Comparison of ENCODE assay signal across 11 cellular contexts in the genomic region with DNA sequence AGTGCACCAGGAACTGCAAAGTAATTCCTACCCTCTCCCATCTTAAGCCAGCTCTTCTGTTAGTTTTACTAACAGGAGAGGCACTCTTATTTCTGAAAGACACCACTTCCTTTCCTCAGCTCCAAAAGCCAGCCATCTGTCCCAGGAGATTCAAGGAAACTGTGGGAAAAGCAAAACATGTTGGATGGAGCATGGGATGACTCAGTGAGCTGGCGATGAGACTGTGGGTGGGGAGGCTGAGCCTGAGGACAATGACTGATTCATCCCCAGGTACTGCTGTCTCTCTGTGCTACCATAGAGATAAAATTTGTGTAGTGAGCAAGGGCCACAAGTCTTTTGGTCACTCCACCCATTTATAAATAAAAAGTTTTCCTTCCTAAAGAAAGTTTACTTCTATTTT.
DNase-seq lines count a peak whose midpoint lies in the region; ATAC-seq and TF ChIP-seq lines count a peak whose summit lies in the region.
"Had no signal": no experiment of that assay in that cellular context is flagged by ENCODE, and none has a peak within 500 bp of the region (broad histone marks: within the 10 kb centered on the region; RNA-seq: fewer than 3 reads in every experiment).

No MANE protein-coding gene starts in this region.

- no peak overlapping the region for H3K4me3 Mint-ChIP-seq in natural killer cell treated with Interleukin-12 subunit alpha and Interleukin-12 subunit beta and Interleukin-15 and Interleukin-18, amount 100 ng/mL, for 72 hours

- H3K36me3 ChIP-seq in HCT116 (ENCODE audit: control insufficient read depth in 1 of 2, insufficient read depth in 2 of 2, low read length in 2 of 2) (no peaks in the 10 kb centered on the region), smooth muscle cell (ENCODE audit: low read depth) (no peaks in the 10 kb centered on the region), testis (ENCODE audit: low read depth, missing control alignments) (no peaks in the 10 kb centered on the region)

- H3K27me3 ChIP-seq in HCT116 (ENCODE audit: insufficient read depth, low read length) (no peaks in the 10 kb centered on the region), smooth muscle cell (ENCODE audit: low read depth) (no peaks in the 10 kb centered on the region), testis (no peaks in the 10 kb centered on the region)

- H3K9ac ChIP-seq in HCT116 (ENCODE audit: low read length) (no peak overlapping the region), smooth muscle cell (ENCODE audit: low read depth) (peak overlapping the region; percentile 81)

- CTCF ChIA-PET in HCT116 (lab: Charles Lee): interaction anchor here (1.5 kb wide), 1 partner anchor 66 kb away, joined by 4 read pairs; no protein-coding TSS in a partner anchor

- TF ChIP-seq CTCF in HCT116 (IDR thresholded peaks at IDR 0.05 in 2 of 3, conservative IDR thresholded peaks at IDR 0.05 in 1 of 3; ENCODE audit: borderline replicate concordance in 1 of 3, insufficient read depth in 1 of 3, low read depth in 2 of 3, low read length in 2 of 3) (no peak), smooth muscle cell (IDR thresholded peaks at IDR 0.05; ENCODE audit: borderline replicate concordance, insufficient read depth, poor library complexity, severe bottlenecking) (no peak), testis (IDR thresholded peaks at IDR 0.05) (no peak)

- 5% methylated on average over 1 of the region's 1 CpG for WGBS in smooth muscle cell (ENCODE audit: low lambda C conversion rate)
- 53 to 60% methylated on average over 1 of the region's 1 CpG for WGBS in testis, 2 donors

- no peak overlapping the region for H3K4me3 ChIP-seq in HCT116 (replicated peaks in 1 of 2; ENCODE audit: low read depth in 1 of 2, low read length in 2 of 2)
- H3K4me3 ChIP-seq in smooth muscle cell: no peak overlapping the region
- H3K4me3 ChIP-seq in testis: no peak overlapping the region

- no peak overlapping the region for H3K27ac ChIP-seq in HCT116 (ENCODE audit: low read depth, low read length)
- H3K27ac ChIP-seq in smooth muscle cell (ENCODE audit: low read depth): peak overlapping the region; percentile 90
- no peak overlapping the region for H3K27ac ChIP-seq in testis

- H3K4me1 ChIP-seq in HCT116 (ENCODE audit: control insufficient read depth in 1 of 2, insufficient read depth in 2 of 2, low read length in 2 of 2) (peaks cover 2 to 17% of the 10 kb centered on the region in 2 experiments; a peak in 2 of 4 replicates), smooth muscle cell (ENCODE audit: low read depth) (no peaks in the 10 kb centered on the region), testis (no peaks in the 10 kb centered on the region)

- peak overlapping the region; percentile 53 for H3K4me2 ChIP-seq in HCT116 (ENCODE audit: low read length)
- peak overlapping the region; percentile 23 for H3K4me2 ChIP-seq in smooth muscle cell

- no peak overlapping the region for H3K27ac Mint-ChIP-seq in natural killer cell treated with Interleukin-12 subunit alpha and Interleukin-12 subunit beta and Interleukin-15 and Interleukin-18, amount 100 ng/mL, for 72 hours

- DNase-seq in HCT116 (ENCODE audit: low read depth, low spot score) (peak; percentile 65), anterior cingulate cortex (lab: John Stamatoyannopoulos, UW) (peak in 37 of 58 donors; percentile 2 to 75 (median 16)), left ventricle myocardium superior (peak; percentile 52), smooth muscle cell (lab: John Stamatoyannopoulos, UW; ENCODE audit: unreplicated experiment) (no peak), testis (no peak)
- no peak for DNase-seq in stimulated activated CD4-positive, alpha-beta T cell treated with anti-CD3 and anti-CD28 coated beads, Interleukin-4, amount 100 ng/mL, for 4 hours
- DNase-seq in stimulated activated CD4-positive, alpha-beta T cell treated with anti-CD3 and anti-CD28 coated beads, Interleukin-2, amount 100 ng/mL, for 48 hours: no peak
- DNase-seq in natural killer cell treated with Interleukin-12 subunit alpha and Interleukin-12 subunit beta and Interleukin-15 and Interleukin-18, amount 100 ng/mL, for 72 hours (ENCODE audit: low spot score): no peak
- DNase-seq: activated T-cell treated with anti-CD3 and anti-CD28 coated beads, Interleukin-2, amount 50 U/mL, for 48 hours; NCI-H2029 treated with DMSO at 0.1 percent for 48 hours; stimulated activated CD4-positive, alpha-beta T cell treated with anti-CD3 and anti-CD28 coated beads, Interleukin-4, amount 100 ng/mL, for 24 hours had no signal

- H4K20me1 ChIP-seq in HCT116 (ENCODE audit: insufficient read depth) (no peaks in the 10 kb centered on the region), smooth muscle cell (ENCODE audit: low read depth) (no peaks in the 10 kb centered on the region)

- no peaks in the 10 kb centered on the region for H3F3A ChIP-seq in smooth muscle cell (ENCODE audit: low read depth)

- no peak for TF ChIP-seq RAD21 in HCT116 (IDR thresholded peaks at IDR 0.05; ENCODE audit: low read depth)

- POLR2A ChIA-PET in HCT116 (lab: Charles Lee): interaction anchor here (1.2 kb wide), 1 partner anchor 87 kb away, joined by 3 read pairs; no protein-coding TSS in a partner anchor

- H3K9me2 ChIP-seq in HCT116 (ENCODE audit: insufficient read depth): no peaks in the 10 kb centered on the region

- ATAC-seq in HCT116: peak; percentile 93
- ATAC-seq in left ventricle myocardium superior: peak; percentile 96
- ATAC-seq in natural killer cell treated with Interleukin-12 subunit alpha and Interleukin-12 subunit beta and Interleukin-15 and Interleukin-18, amount 100 ng/mL, for 72 hours: no peak

- no peaks in the 10 kb centered on the region for H3K27me3 Mint-ChIP-seq in natural killer cell treated with Interleukin-12 subunit alpha and Interleukin-12 subunit beta and Interleukin-15 and Interleukin-18, amount 100 ng/mL, for 72 hours

- TF ChIP-seq POLR2A in HCT116 (IDR thresholded peaks at IDR 0.05; ENCODE audit: borderline replicate concordance, extremely low read depth, insufficient read depth, insufficient read length) (no peak), testis (IDR thresholded peaks at IDR 0.05) (no peak)

- RAD21 ChIA-PET in HCT116 (lab: Charles Lee; ENCODE audit: low non-redundant PET in 1 of 2, low total read pairs in 2 of 2, uncharacterized antibody in 2 of 2, unreplicated experiment in 2 of 2): no interaction called here

- no TSS peak for BruUV-seq in HCT116 (replicated peaks; lab: Mats Ljungman, UMichigan)

- no peaks in the 10 kb centered on the region for H3K4me1 Mint-ChIP-seq in natural killer cell treated with Interleukin-12 subunit alpha and Interleukin-12 subunit beta and Interleukin-15 and Interleukin-18, amount 100 ng/mL, for 72 hours (ENCODE audit: low read depth in 2 of 2)

- intact Hi-C loops in HCT116 (cut with micrococcal nuclease) (no loop called here), left ventricle myocardium superior (cut with micrococcal nuclease) (no loop called here), testis (cut with DNase I; ENCODE audit: low total_unique reads) (no loop called here)

- peak overlapping the region; percentile 44 for H2AFZ ChIP-seq in HCT116 (ENCODE audit: low read depth, low read length, poor library complexity, severe bottlenecking)
- no peak overlapping the region for H2AFZ ChIP-seq in smooth muscle cell (ENCODE audit: low read depth)

- H3K36me3 Mint-ChIP-seq in natural killer cell treated with Interleukin-12 subunit alpha and Interleukin-12 subunit beta and Interleukin-15 and Interleukin-18, amount 100 ng/mL, for 72 hours: no peaks in the 10 kb centered on the region

- H3K9me3 ChIP-seq in HCT116 (ENCODE audit: control insufficient read depth in 1 of 2, insufficient read depth in 1 of 2, low read depth in 1 of 2, low read length in 2 of 2) (no peaks in the 10 kb centered on the region), smooth muscle cell (replicated peaks; ENCODE audit: low read depth) (no peaks in the 10 kb centered on the region), testis (no peaks in the 10 kb centered on the region)

- H3K9me3 Mint-ChIP-seq in natural killer cell treated with Interleukin-12 subunit alpha and Interleukin-12 subunit beta and Interleukin-15 and Interleukin-18, amount 100 ng/mL, for 72 hours: no peaks in the 10 kb centered on the region

- H3K79me2 ChIP-seq in HCT116 (ENCODE audit: insufficient read depth, low read length): no peaks in the 10 kb centered on the region
- H3K79me2 ChIP-seq in smooth muscle cell (ENCODE audit: low read depth): no peaks in the 10 kb centered on the region

TF ChIP-seq in HCT116, 20 proteins besides CTCF, POLR2A, EP300 and RAD21:
- TF ChIP-seq FOSL1 (IDR thresholded peaks at IDR 0.05; ENCODE audit: low read depth): peak; percentile 77
- TF ChIP-seq ZFX (IDR thresholded peaks at IDR 0.05): no peak
- peak; percentile 78 for TF ChIP-seq JUND (IDR thresholded peaks at IDR 0.05)
- TF ChIP-seq TCF7L2 (IDR thresholded peaks at IDR 0.05; ENCODE audit: borderline replicate concordance, extremely low read depth, insufficient read depth, insufficient read length): no peak
- peak; percentile 54 for TF ChIP-seq SP1 (IDR thresholded peaks at IDR 0.05; ENCODE audit: low read depth)
- peak; percentile 74 for TF ChIP-seq CBX3 (IDR thresholded peaks at IDR 0.05; ENCODE audit: low read depth)
- TF ChIP-seq POLR2AphosphoS5 (IDR thresholded peaks at IDR 0.05; ENCODE audit: low read depth, low read length): 0 out of 2 replicates have a peak, but pooled peaks have one; percentile 28
- TF ChIP-seq, protein P1, sequence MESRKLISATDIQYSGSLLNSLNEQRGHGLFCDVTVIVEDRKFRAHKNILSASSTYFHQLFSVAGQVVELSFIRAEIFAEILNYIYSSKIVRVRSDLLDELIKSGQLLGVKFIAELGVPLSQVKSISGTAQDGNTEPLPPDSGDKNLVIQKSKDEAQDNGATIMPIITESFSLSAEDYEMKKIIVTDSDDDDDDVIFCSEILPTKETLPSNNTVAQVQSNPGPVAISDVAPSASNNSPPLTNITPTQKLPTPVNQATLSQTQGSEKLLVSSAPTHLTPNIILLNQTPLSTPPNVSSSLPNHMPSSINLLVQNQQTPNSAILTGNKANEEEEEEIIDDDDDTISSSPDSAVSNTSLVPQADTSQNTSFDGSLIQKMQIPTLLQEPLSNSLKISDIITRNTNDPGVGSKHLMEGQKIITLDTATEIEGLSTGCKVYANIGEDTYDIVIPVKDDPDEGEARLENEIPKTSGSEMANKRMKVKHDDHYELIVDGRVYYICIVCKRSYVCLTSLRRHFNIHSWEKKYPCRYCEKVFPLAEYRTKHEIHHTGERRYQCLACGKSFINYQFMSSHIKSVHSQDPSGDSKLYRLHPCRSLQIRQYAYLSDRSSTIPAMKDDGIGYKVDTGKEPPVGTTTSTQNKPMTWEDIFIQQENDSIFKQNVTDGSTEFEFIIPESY (IDR thresholded peaks at IDR 0.05; ENCODE audit: extremely low read depth, insufficient replicate concordance, low read length): no peak
- TF ChIP-seq YY1 (IDR thresholded peaks at IDR 0.05; ENCODE audit: extremely low read depth, insufficient replicate concordance, low read depth, low read length): peak; percentile 13
- TF ChIP-seq, protein P2, sequence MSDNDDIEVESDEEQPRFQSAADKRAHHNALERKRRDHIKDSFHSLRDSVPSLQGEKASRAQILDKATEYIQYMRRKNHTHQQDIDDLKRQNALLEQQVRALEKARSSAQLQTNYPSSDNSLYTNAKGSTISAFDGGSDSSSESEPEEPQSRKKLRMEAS (IDR thresholded peaks at IDR 0.05): peak; percentile 49
- no peak for TF ChIP-seq CEBPB (IDR thresholded peaks at IDR 0.05; ENCODE audit: low read depth)

Comparison
In these comparisons a context has a peak if more than half of its experiments do, and no peak if none do; other contexts are left out.
1. ATAC-seq: peak in HCT116 (single experiment) and left ventricle myocardium superior (single experiment); none in natural killer cell treated with Interleukin-12 subunit alpha and Interleukin-12 subunit beta and Interleukin-15 and Interleukin-18, amount 100 ng/mL, for 72 hours (0 of 2).
2. DNase-seq: peak in HCT116 (single experiment), anterior cingulate cortex (37 of 58) and left ventricle myocardium superior (single experiment); none in smooth muscle cell (single experiment), testis (single experiment), stimulated activated CD4-positive, alpha-beta T cell treated with anti-CD3 and anti-CD28 coated beads, Interleukin-4, amount 100 ng/mL, for 4 hours (0 of 2), stimulated activated CD4-positive, alpha-beta T cell treated with anti-CD3 and anti-CD28 coated beads, Interleukin-2, amount 100 ng/mL, for 48 hours (0 of 2) and natural killer cell treated with Interleukin-12 subunit alpha and Interleukin-12 subunit beta and Interleukin-15 and Interleukin-18, amount 100 ng/mL, for 72 hours (single experiment).